Comparison of ENCODE assay signal across 27 cellular contexts in the genomic region with DNA sequence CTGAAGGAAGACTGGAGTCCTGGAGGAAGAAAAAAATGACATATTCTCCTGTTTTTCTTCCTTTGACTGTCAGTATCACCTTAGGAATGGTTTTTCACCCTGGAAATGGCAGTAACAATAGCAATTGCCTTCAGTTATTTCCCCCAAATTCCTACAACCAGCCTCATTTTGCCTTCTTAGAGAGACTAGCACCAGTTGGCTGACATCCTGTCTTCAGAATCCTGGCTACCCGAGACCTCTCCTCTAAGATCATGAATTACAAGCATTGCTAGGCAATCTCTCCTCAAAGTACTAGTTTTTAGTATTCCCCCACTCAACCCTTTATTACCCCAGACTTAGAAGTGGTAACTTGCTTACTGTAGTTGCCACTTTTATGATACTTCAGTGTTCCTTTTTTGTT. TPM values are rescaled to one million over a fixed set of nuclear protein-coding genes. Genes with fewer than 3 reads are reported as not detected.
"Had no signal": no experiment of that assay in that cellular context is flagged by ENCODE, and none has a peak within 500 bp of the region (broad histone marks: within the 10 kb centered on the region; RNA-seq: fewer than 3 reads in every experiment).

No MANE protein-coding gene starts in this region.

- H3K27me3 ChIP-seq: brain microvascular endothelial cell, cardiac muscle cell had no signal

- H3K36me3 Mint-ChIP-seq: activated naive CD4-positive, alpha-beta T cell treated with anti-CD3 and anti-CD28 coated beads, Interleukin-2, amount 10 ng/mL, durations not matched to agents 7 days and 5 days; activated naive CD8-positive, alpha-beta T cell treated with anti-CD3 and anti-CD28 coated beads for 36 hours; T-cell had no signal

- H3K27me3 Mint-ChIP-seq: activated CD4-positive, alpha-beta T cell treated with anti-CD3 and anti-CD28 coated beads for 36 hours; activated CD8-positive, alpha-beta T cell treated with anti-CD3 and anti-CD28 coated beads for 36 hours; activated naive CD4-positive, alpha-beta T cell treated with anti-CD3 and anti-CD28 coated beads, Interleukin-2, amount 10 ng/mL, durations not matched to agents 7 days and 5 days; activated naive CD8-positive, alpha-beta T cell treated with anti-CD3 and anti-CD28 coated beads for 36 hours; T-cell had no signal

- H3K4me3 ChIP-seq: cardiac muscle cell, SK-N-MC had no signal

- H3K9me3 Mint-ChIP-seq: activated CD8-positive, alpha-beta T cell treated with anti-CD3 and anti-CD28 coated beads for 36 hours had no signal

- H3K4me1 Mint-ChIP-seq: activated CD4-positive, alpha-beta T cell treated with anti-CD3 and anti-CD28 coated beads for 36 hours; activated naive CD4-positive, alpha-beta T cell treated with anti-CD3 and anti-CD28 coated beads, Interleukin-2, amount 10 ng/mL, durations not matched to agents 7 days and 5 days; activated naive CD8-positive, alpha-beta T cell treated with anti-CD3 and anti-CD28 coated beads for 36 hours; T-cell had no signal

- H3K27ac Mint-ChIP-seq: activated CD4-positive, alpha-beta T cell treated with anti-CD3 and anti-CD28 coated beads for 36 hours; activated CD8-positive, alpha-beta T cell treated with anti-CD3 and anti-CD28 coated beads for 36 hours; activated naive CD4-positive, alpha-beta T cell treated with anti-CD3 and anti-CD28 coated beads, Interleukin-2, amount 10 ng/mL, durations not matched to agents 7 days and 5 days; activated naive CD8-positive, alpha-beta T cell treated with anti-CD3 and anti-CD28 coated beads for 36 hours; activated T-cell treated with anti-CD3 and anti-CD28 coated beads, Interleukin-2, amount 50 U/mL, for 72 hours; activated T-helper 2 cell treated with anti-CD3 and anti-CD28 coated beads, Interferon-gamma antibody, Interleukin-2, Interleukin-4, amounts not matched to agents 10 μg/mL and 5 μg/mL and 100 μg/mL, durations not matched to agents 14 hours and 24 hours and 36 hours; T-cell had no signal

- DNase-seq: activated CD4-positive, alpha-beta T cell treated with anti-CD3 and anti-CD28 coated beads for 36 hours; activated CD8-positive, alpha-beta memory T cell treated with anti-CD3 and anti-CD28 coated beads, Interleukin-2, amount 50 U/mL, for 4 hours; activated CD8-positive, alpha-beta T cell treated with anti-CD3 and anti-CD28 coated beads for 36 hours; activated gamma-delta T cell treated with Interleukin-2 at 50 U/mL for 16 hours; activated naive CD4-positive, alpha-beta T cell treated with anti-CD3 and anti-CD28 coated beads, Interleukin-2, amount 10 ng/mL, durations not matched to agents 7 days and 5 days; activated naive CD8-positive, alpha-beta T cell treated with anti-CD3 and anti-CD28 coated beads for 36 hours; activated T-cell treated with anti-CD3 and anti-CD28 coated beads, Interleukin-2, amount 50 U/mL, for 72 hours; brain microvascular endothelial cell; KG1; NCI-H1048; NCI-H1930; NCI-H2171; NCI-H226; NCI-H510A; NCI-H526 treated with DMSO at 0.1 percent for 48 hours; NCI-H82; SIG-M5; T-cell; T-helper 2 cell; T1000 had no signal

- H3K27ac ChIP-seq: brain microvascular endothelial cell, cardiac muscle cell, SK-N-MC had no signal

- H3K36me3 ChIP-seq: brain microvascular endothelial cell, cardiac muscle cell had no signal

- H3K4me3 Mint-ChIP-seq: activated CD4-positive, alpha-beta T cell treated with anti-CD3 and anti-CD28 coated beads for 36 hours; activated CD8-positive, alpha-beta T cell treated with anti-CD3 and anti-CD28 coated beads for 36 hours; activated naive CD4-positive, alpha-beta T cell treated with anti-CD3 and anti-CD28 coated beads, Interleukin-2, amount 10 ng/mL, durations not matched to agents 7 days and 5 days; activated naive CD8-positive, alpha-beta T cell treated with anti-CD3 and anti-CD28 coated beads for 36 hours; activated T-cell treated with anti-CD3 and anti-CD28 coated beads, Interleukin-2, amount 50 U/mL, for 72 hours; T-cell had no signal

RNA-seq across cellular contexts. Expression of gene TAS2R16, which starts 53.4 kb away (rescaled TPM):
- total RNA-seq: activated CD4-positive, alpha-beta T cell treated with anti-CD3 and anti-CD28 coated beads for 36 hours; activated CD8-positive, alpha-beta T cell treated with anti-CD3 and anti-CD28 coated beads for 36 hours; activated naive CD8-positive, alpha-beta T cell treated with anti-CD3 and anti-CD28 coated beads for 36 hours; activated T-cell treated with anti-CD3 and anti-CD28 coated beads, Interleukin-2, amount 50 U/mL, for 72 hours; activated T-helper 2 cell treated with anti-CD3 and anti-CD28 coated beads, Interferon-gamma antibody, Interleukin-2, Interleukin-4, amounts not matched to agents 10 μg/mL and 5 μg/mL and 100 μg/mL, durations not matched to agents 14 hours and 24 hours and 36 hours; cardiac muscle cell; LHCN-M2; M059J; OCI-LY7; RPMI7951; T-cell had no signal

RNA-seq across cellular contexts. Expression of gene CADPS2, which starts 55.8 kb away (rescaled TPM):
- total RNA-seq: activated CD4-positive, alpha-beta T cell treated with anti-CD3 and anti-CD28 coated beads for 36 hours; activated CD8-positive, alpha-beta T cell treated with anti-CD3 and anti-CD28 coated beads for 36 hours; activated naive CD8-positive, alpha-beta T cell treated with anti-CD3 and anti-CD28 coated beads for 36 hours; activated T-cell treated with anti-CD3 and anti-CD28 coated beads, Interleukin-2, amount 50 U/mL, for 72 hours; activated T-helper 2 cell treated with anti-CD3 and anti-CD28 coated beads, Interferon-gamma antibody, Interleukin-2, Interleukin-4, amounts not matched to agents 10 μg/mL and 5 μg/mL and 100 μg/mL, durations not matched to agents 14 hours and 24 hours and 36 hours; OCI-LY7 had no signal
